In the genomic region with DNA sequence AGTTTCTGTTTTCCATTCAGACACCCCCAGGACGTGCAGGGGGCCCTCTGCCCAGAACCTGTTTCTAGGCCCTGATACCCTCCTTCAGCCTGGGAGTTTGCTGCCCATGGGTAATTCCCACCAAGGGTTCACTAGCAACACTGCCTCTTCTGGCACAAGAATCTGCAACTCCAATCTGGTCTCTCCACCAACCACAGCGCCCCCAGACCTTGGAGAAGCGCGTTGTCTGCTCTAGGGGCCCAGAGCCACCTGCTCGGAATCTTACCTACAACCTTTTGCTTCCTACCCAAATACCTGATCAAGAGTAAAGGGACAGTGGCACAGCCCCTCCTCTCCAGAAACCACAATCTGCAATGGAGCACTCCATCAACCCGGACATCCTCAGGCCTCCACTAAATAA, we compare ENCODE assay signal across 8 cellular contexts. TPM values are rescaled to one million over a fixed set of nuclear protein-coding genes. Genes with fewer than 3 reads are reported as not detected.
DNase-seq lines count a peak whose midpoint lies in the region; ATAC-seq and TF ChIP-seq lines count a peak whose summit lies in the region.

No MANE protein-coding gene starts in this region.

- no peak overlapping the region for H2BK120ac ChIP-seq in IMR-90 (ENCODE audit: low read depth, low read length)

- H3K9me1 ChIP-seq in IMR-90 (ENCODE audit: insufficient read depth, low read length) = no peaks in the 10 kb centered on the region

- H3K79me1 ChIP-seq in IMR-90 (ENCODE audit: low read depth in 1 of 2, low read length in 2 of 2) = peaks cover 25 to 44% of the 10 kb centered on the region in 2 experiments

- H2BK20ac ChIP-seq in IMR-90 (ENCODE audit: low read depth, low read length) = no peak overlapping the region

- peaks cover 3% of the 10 kb centered on the region; the same call in 1 of the 2 replicates for H4K20me1 ChIP-seq in IMR-90 (ENCODE audit: insufficient read depth, low read length)
- no peaks in the 10 kb centered on the region for H4K20me1 ChIP-seq in mammary epithelial cell (ENCODE audit: insufficient read depth, low read length)

- peak overlapping the region; percentile 36; the same call in 1 of the 2 replicates for H3K23ac ChIP-seq in IMR-90 (ENCODE audit: low read depth, low read length)

- peaks cover 28% of the 10 kb centered on the region for H3K36me3 ChIP-seq in IMR-90 (ENCODE audit: control insufficient read depth, insufficient read depth, low read length)
- H3K36me3 ChIP-seq in mammary epithelial cell (ENCODE audit: insufficient read depth, low read length) = no peaks in the 10 kb centered on the region
- H3K36me3 ChIP-seq in muscle layer of duodenum (ENCODE audit: control insufficient read depth in 1 of 2, insufficient read depth in 2 of 2, low read length in 2 of 2) = peaks cover 17 to 41% of the 10 kb centered on the region in 2 donors

- H3K18ac ChIP-seq in IMR-90 (ENCODE audit: low read depth, low read length) = no peak overlapping the region

- TF ChIP-seq POLR2A in IMR-90 (IDR thresholded peaks at IDR 0.05; ENCODE audit: low read depth, low read length) = no peak

- H3K27ac ChIP-seq in IMR-90 (ENCODE audit: insufficient read depth, low read length) (peak overlapping the region; percentile 50; the same call in 1 of the 2 replicates), mammary epithelial cell (ENCODE audit: insufficient read depth, low read depth, low read length) (peak overlapping the region; percentile 78), muscle layer of duodenum (ENCODE audit: low read length) (peak overlapping the region; percentile 76)

- H3K9ac ChIP-seq in IMR-90 (ENCODE audit: low read depth, low read length) (peak overlapping the region; percentile 93), mammary epithelial cell (ENCODE audit: insufficient read depth, low read length) (peak overlapping the region; percentile 48)

- peaks cover 42% of the 10 kb centered on the region for H3K9me3 ChIP-seq in IMR-90 (ENCODE audit: control insufficient read depth, insufficient read depth, low read length)
- peaks cover 12% of the 10 kb centered on the region for H3K9me3 ChIP-seq in mammary epithelial cell (replicated peaks; ENCODE audit: insufficient read depth, low read length)
- H3K9me3 ChIP-seq in muscle layer of duodenum (ENCODE audit: control insufficient read depth in 1 of 2, low read length in 2 of 2) = peaks cover 29 to 40% of the 10 kb centered on the region in 2 donors

- peak overlapping the region; percentile 96 for H3K4me3 ChIP-seq in AG04449 (ENCODE audit: low read depth, low read length)
- H3K4me3 ChIP-seq in IMR-90 (ENCODE audit: insufficient read depth, low read depth, low read length) = peak overlapping the region; percentile 91
- peak overlapping the region; percentile 71 to 85 (median 85) for H3K4me3 ChIP-seq in mammary epithelial cell (replicated peaks in 1 of 3; ENCODE audit: insufficient read depth in 1 of 3, low read depth in 2 of 3, low read length in 3 of 3)
- peak overlapping the region; percentile 93 to 97 for H3K4me3 ChIP-seq in muscle layer of duodenum (ENCODE audit: low read depth in 1 of 2, low read length in 2 of 2)

- CTCF ChIA-PET in AG04449 (lab: Yijun Ruan, JAX) (interaction anchor here (1.3 to 1.6 kb wide), 4 partner anchors 9 to 271 kb away, joined by 3 to 9 read pairs (median 4); no protein-coding TSS in a partner anchor), IMR-90 (lab: Yijun Ruan, JAX) (interaction anchor here (0.7 to 0.8 kb wide), 2 partner anchors 15 to 195 kb away, joined by 3 read pairs; a partner anchor contains a TSS), mammary epithelial cell (lab: Charles Lee; ENCODE audit: low non-redundant PET) (no interaction called here)

- no peak for TF ChIP-seq CTCF in AG04449 (IDR thresholded peaks at IDR 0.05; ENCODE audit: insufficient read depth, low read length, missing control alignments)
- no peak for TF ChIP-seq CTCF in IMR-90 (conservative IDR thresholded peaks at IDR 0.05; ENCODE audit: low read depth, low read length)
- TF ChIP-seq CTCF in mammary epithelial cell (conservative IDR thresholded peaks at IDR 0.05 in 1 of 2, IDR thresholded peaks at IDR 0.05 in 1 of 2; ENCODE audit: extremely low read depth in 1 of 2, insufficient read depth in 1 of 2, low read depth in 1 of 2, low read length in 2 of 2) = no peak

- 39% methylated on average over 2 of the region's 6 CpGs; no CpG with 5 or more reads in 1 of the 2 experiments for WGBS in IMR-90 (ENCODE audit: extremely low coverage in 2 of 2, insufficient read length in 1 of 2), 2 experiments
- WGBS in mammary epithelial cell (ENCODE audit: low coverage, missing lambda C conversion rate) = 11% methylated on average over 5 of the region's 6 CpGs

- in situ Hi-C loops in IMR-90 (cut with MboI; ENCODE audit: low sequenced_read_pairs) = loop anchor here (25.0 kb wide), 1 partner anchor 637 kb away; no protein-coding TSS in a partner anchor
- in situ Hi-C loops in mammary epithelial cell (cut with MboI; ENCODE audit: low sequenced_read_pairs in 2 of 2) = no loop called here

- ATAC-seq in IMR-90 (ENCODE audit: low read depth) (no peak), GM21825 (IDR thresholded peaks at IDR 0.05; ENCODE audit: unreplicated experiment) (no peak)

- no peak overlapping the region for H2BK15ac ChIP-seq in IMR-90 (ENCODE audit: low read depth, low read length)

- POLR2A ChIA-PET in AG04449 (lab: Yijun Ruan, JAX) = interaction anchor here (0.9 kb wide), 1 partner anchor 8 kb away, joined by 4 read pairs; no protein-coding TSS in a partner anchor
- POLR2A ChIA-PET in IMR-90 (lab: Charles Lee; ENCODE audit: unreplicated experiment) = no interaction called here

- H3K4me2 ChIP-seq in IMR-90 (ENCODE audit: low read depth, low read length) (peak overlapping the region; percentile 97), mammary epithelial cell (ENCODE audit: insufficient read depth, low read depth, low read length) (peak overlapping the region; percentile 84)

- H4K8ac ChIP-seq in IMR-90 (ENCODE audit: low read depth in 2 of 2, low read length in 2 of 2) = peak overlapping the region; percentile 59 to 94; a peak in 2 of 4 replicates

- H2AFZ ChIP-seq in IMR-90 (replicated peaks; ENCODE audit: low read length, poor library complexity) (peak overlapping the region; percentile 100), mammary epithelial cell (ENCODE audit: low read depth, low read length) (peak overlapping the region; percentile 99)

- 0 out of 2 replicates have a peak overlapping the region, but pooled peaks have one; percentile 20 for H2AK5ac ChIP-seq in IMR-90 (ENCODE audit: low read depth, low read length)

- no peak overlapping the region for H4K5ac ChIP-seq in IMR-90 (ENCODE audit: low read depth, low read length)

- H3K4me1 ChIP-seq in IMR-90 (ENCODE audit: control insufficient read depth, insufficient read depth, low read length) (peaks cover 6% of the 10 kb centered on the region), mammary epithelial cell (ENCODE audit: insufficient read depth, low read length) (peaks cover 8% of the 10 kb centered on the region), muscle layer of duodenum (ENCODE audit: control insufficient read depth in 1 of 2, insufficient read depth in 2 of 2, low read length in 2 of 2) (peaks cover 5 to 19% of the 10 kb centered on the region in 2 donors)

- intact Hi-C loops in IMR-90 (cut with micrococcal nuclease) = no loop called here
- intact Hi-C loops in mammary epithelial cell (cut with micrococcal nuclease) = no loop called here

- dilution Hi-C loops in IMR-90 (cut with HindIII; ENCODE audit: low sequenced_read_pairs, unreplicated experiment) (no loop called here), mammary epithelial cell (cut with HindIII; ENCODE audit: low sequenced_read_pairs) (no loop called here)

- H3K27me3 ChIP-seq in IMR-90 (ENCODE audit: control insufficient read depth, insufficient read depth, low read length) (no peaks in the 10 kb centered on the region), mammary epithelial cell (ENCODE audit: insufficient read depth, low read length) (no peaks in the 10 kb centered on the region), muscle layer of duodenum (ENCODE audit: low read depth, low read length) (no peaks in the 10 kb centered on the region)

- peak overlapping the region; percentile 97 for H2AK9ac ChIP-seq in IMR-90 (replicated peaks; ENCODE audit: low read depth, low read length, poor library complexity)

- BruUV-seq in IMR-90 (replicated peaks; lab: Mats Ljungman, UMichigan) (no TSS peak), mammary epithelial cell (replicated peaks; lab: Mats Ljungman, UMichigan) (no TSS peak)

- peak overlapping the region; percentile 46 for H3K14ac ChIP-seq in IMR-90 (replicated peaks; ENCODE audit: low read depth, low read length)

- H3K56ac ChIP-seq in IMR-90 (ENCODE audit: extremely low read depth, insufficient read depth, low read length) = no peak overlapping the region

- no peak for TF ChIP-seq RAD21 in IMR-90 (IDR thresholded peaks at IDR 0.05; ENCODE audit: low read length)

- DNase-seq in AG04449 (ENCODE audit: low read depth, low spot score) (no peak), IMR-90 (no peak), mammary epithelial cell (no peak), kidney glomerular epithelial cell (lab: John Stamatoyannopoulos, UW) (no peak), NCI-H446 treated with DMSO at 0.1 percent for 48 hours (lab: John Stamatoyannopoulos, UW) (no peak), SKM-1 treated with dmso at 0.1 percent for 144 hours (lab: John Stamatoyannopoulos, UW; ENCODE audit: unreplicated experiment) (no peak)

- 0 out of 2 replicates have a peak overlapping the region, but pooled peaks have one; percentile 65 for H4K91ac ChIP-seq in IMR-90 (ENCODE audit: insufficient read depth, low read depth, low read length)

- H2BK5ac ChIP-seq in IMR-90 (ENCODE audit: low read depth, low read length, poor library complexity, severe bottlenecking) = no peak overlapping the region

- peaks cover 50% of the 10 kb centered on the region for H3K79me2 ChIP-seq in mammary epithelial cell (ENCODE audit: insufficient read depth, low read length)

- H3K4ac ChIP-seq in IMR-90 (ENCODE audit: low read depth, low read length) = peak overlapping the region; percentile 98; the same call in 1 of the 2 replicates

RNA-seq across cellular contexts. Expression of a gene that starts 0.8 kb away (rescaled TPM):
- total RNA-seq in IMR-90 (2012; rRNA removed) (9.7 and 26.3 TPM in 2 replicates), mammary epithelial cell (1 to 10 TPM; 7.1 to 7.2 TPM)
- polyA plus RNA-seq in IMR-90 (2012; rRNA removed) (2.8 and 3.4 TPM in 2 replicates), mammary epithelial cell (1.1 TPM)
- polyA plus RNA-seq in IMR-90 (2012; cell fraction: cytosol; rRNA removed) = 6.3 and 14.3 TPM in 2 replicates
- 2.0 and 3.0 TPM in 2 replicates for polyA plus RNA-seq in IMR-90 (2012; cell fraction: nucleus; rRNA removed; ENCODE audit: low replicate concordance)
- polyA minus RNA-seq in mammary epithelial cell = 12.2 TPM

RNA-seq across cellular contexts. Expression of a gene that starts 29.9 kb away (rescaled TPM):
- total RNA-seq in IMR-90 (2012; rRNA removed) (not detected in 2 replicates), mammary epithelial cell (not detected)
- polyA plus RNA-seq in IMR-90 (2012; rRNA removed) (not detected in 2 replicates), mammary epithelial cell (not detected)
- not detected in 2 replicates for polyA plus RNA-seq in IMR-90 (2012; cell fraction: cytosol; rRNA removed)
- polyA plus RNA-seq in IMR-90 (2012; cell fraction: nucleus; rRNA removed; ENCODE audit: low replicate concordance) = 0.05 TPM in 1 of 2 replicates, not detected in the other
- not detected for polyA minus RNA-seq in mammary epithelial cell

RNA-seq across cellular contexts. Expression of a gene that starts 51.3 kb away (rescaled TPM):
- total RNA-seq in IMR-90 (2012; rRNA removed) (13.1 and 17.6 TPM in 2 replicates), mammary epithelial cell (10 to 100 TPM; 10.3 to 16.8 TPM)
- polyA plus RNA-seq in IMR-90 (2012; rRNA removed) (3.0 and 3.4 TPM in 2 replicates), mammary epithelial cell (3.3 TPM)
- 0.85 and 2.8 TPM in 2 replicates for polyA plus RNA-seq in IMR-90 (2012; cell fraction: cytosol; rRNA removed)
- polyA plus RNA-seq in IMR-90 (2012; cell fraction: nucleus; rRNA removed; ENCODE audit: low replicate concordance) = 2.3 and 5.5 TPM in 2 replicates
- 14.9 TPM for polyA minus RNA-seq in mammary epithelial cell
